In the genomic region with DNA sequence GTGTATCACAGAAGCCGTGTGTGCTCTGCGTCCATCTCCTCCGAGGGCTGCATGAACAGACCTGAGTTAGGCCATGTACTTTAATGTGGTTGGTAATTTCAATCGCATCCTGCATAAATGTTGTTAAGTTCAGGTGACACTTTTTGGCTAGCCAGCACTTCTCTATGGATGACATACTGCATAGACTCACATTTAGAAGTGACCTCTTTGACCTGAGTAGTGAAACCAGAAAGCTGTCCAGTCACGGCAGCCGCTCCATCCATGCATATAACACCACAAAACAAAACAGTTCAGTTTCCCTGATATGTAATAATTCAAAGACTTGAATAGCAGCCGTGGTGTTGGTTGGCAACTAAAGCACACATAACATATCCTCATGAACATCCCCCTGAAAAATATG, we compare ENCODE assay signal across 16 cellular contexts.
A peak's percentile ranks its signal among the peaks of the same experiment; 100 is the strongest.
DNase-seq lines count a peak whose midpoint lies in the region; ATAC-seq and TF ChIP-seq lines count a peak whose summit lies in the region.
"Had no signal": no experiment of that assay in that cellular context is flagged by ENCODE, and none has a peak within 500 bp of the region (broad histone marks: within the 10 kb centered on the region; RNA-seq: fewer than 3 reads in every experiment).

No MANE protein-coding gene starts in this region.

- no peaks in the 10 kb centered on the region for H3K9me3 ChIP-seq in cardiac muscle cell (ENCODE audit: low read depth)

- no peak for DNase-seq in T-helper 1 cell
- DNase-seq in cardiac muscle cell (ENCODE audit: low read depth in 1 of 2, low spot score in 1 of 2), result no peak
- no peak for DNase-seq in left cardiac atrium
- no peak for DNase-seq in activated naive CD4-positive, alpha-beta T cell treated with anti-CD3 and anti-CD28 coated beads, Interleukin-2, amount 50 U/mL, for 72 hours (ENCODE audit: low spot score in 2 of 2)
- DNase-seq: KG1; NCI-H1048; NCI-H146; NCI-H2227 treated with DMSO at 0.1 percent for 48 hours; NCI-H69; NK-92 treated with Interleukin-12 subunit alpha and Interleukin-12 subunit beta, amount 100 ng/mL, for 24 hours had no signal

- peak overlapping the region; percentile 31 for H3K27ac ChIP-seq in cardiac muscle cell
- H3K27ac ChIP-seq: 22Rv1, RWPE1 had no signal

- peaks cover 11% of the 10 kb centered on the region for H3K4me1 Mint-ChIP-seq in T-helper 1 cell treated with Interleukin-12 subunit alpha and Interleukin-12 subunit beta and Interleukin-4 antibody, amounts not matched to agents 30 μg/mL and 1 μg/mL, for 36 hours (ENCODE audit: low read depth)
- peaks cover 41% of the 10 kb centered on the region for H3K4me1 Mint-ChIP-seq in stimulated activated memory B cell treated with anti-CD40 and anti-IgM and Interleukin-4, amounts not matched to agents 10 μg/mL and 1 μg/mL and 100 μg/mL, for 72 hours

- peaks cover 3% of the 10 kb centered on the region for H3K36me3 ChIP-seq in cardiac muscle cell

- TF ChIP-seq CTCF in cardiac muscle cell (IDR thresholded peaks at IDR 0.05; ENCODE audit: low read depth, low read length), result no peak

- no peaks in the 10 kb centered on the region for H3K27me3 ChIP-seq in cardiac muscle cell

- no peaks in the 10 kb centered on the region for H3K4me1 ChIP-seq in cardiac muscle cell (ENCODE audit: low read depth)

- H3K4me3 Mint-ChIP-seq in T-helper 1 cell treated with Interleukin-12 subunit alpha and Interleukin-12 subunit beta and Interleukin-4 antibody, amounts not matched to agents 30 μg/mL and 1 μg/mL, for 36 hours, result no peak overlapping the region
- H3K4me3 Mint-ChIP-seq in stimulated activated memory B cell treated with anti-CD40 and anti-IgM and Interleukin-4, amounts not matched to agents 10 μg/mL and 1 μg/mL and 100 μg/mL, for 72 hours, result no peak overlapping the region

- H3K9me3 Mint-ChIP-seq in T-helper 1 cell treated with Interleukin-12 subunit alpha and Interleukin-12 subunit beta and Interleukin-4 antibody, amounts not matched to agents 30 μg/mL and 1 μg/mL, for 36 hours, result no peaks in the 10 kb centered on the region
- H3K9me3 Mint-ChIP-seq in activated naive CD4-positive, alpha-beta T cell treated with anti-CD3 and anti-CD28 coated beads, Interleukin-2, amount 50 U/mL, for 72 hours, result no peaks in the 10 kb centered on the region
- no peaks in the 10 kb centered on the region for H3K9me3 Mint-ChIP-seq in stimulated activated memory B cell treated with anti-CD40 and anti-IgM and Interleukin-4, amounts not matched to agents 10 μg/mL and 1 μg/mL and 100 μg/mL, for 72 hours

- ATAC-seq in left cardiac atrium (no peak), HG03571 (IDR thresholded peaks at IDR 0.05; ENCODE audit: unreplicated experiment) (no peak), HG02973 (IDR thresholded peaks at IDR 0.05; ENCODE audit: unreplicated experiment) (no peak)
- no peak for ATAC-seq in activated naive CD4-positive, alpha-beta T cell treated with anti-CD3 and anti-CD28 coated beads, Interleukin-2, amount 50 U/mL, for 72 hours
- ATAC-seq in stimulated activated memory B cell treated with anti-CD40 and anti-IgM and Interleukin-4, amounts not matched to agents 10 μg/mL and 1 μg/mL and 100 μg/mL, for 72 hours, result peak; percentile 20

- intact Hi-C loops in left cardiac atrium (cut with DNase I), result no loop called here

- H3K27me3 Mint-ChIP-seq in T-helper 1 cell treated with Interleukin-12 subunit alpha and Interleukin-12 subunit beta and Interleukin-4 antibody, amounts not matched to agents 30 μg/mL and 1 μg/mL, for 36 hours (ENCODE audit: low read depth), result no peaks in the 10 kb centered on the region
- H3K27me3 Mint-ChIP-seq in stimulated activated memory B cell treated with anti-CD40 and anti-IgM and Interleukin-4, amounts not matched to agents 10 μg/mL and 1 μg/mL and 100 μg/mL, for 72 hours, result no peaks in the 10 kb centered on the region

- H3K36me3 Mint-ChIP-seq in T-helper 1 cell treated with Interleukin-12 subunit alpha and Interleukin-12 subunit beta and Interleukin-4 antibody, amounts not matched to agents 30 μg/mL and 1 μg/mL, for 36 hours (ENCODE audit: low read depth), result peaks cover 66% of the 10 kb centered on the region
- peaks cover 6 to 35% of the 10 kb centered on the region in 2 donors for H3K36me3 Mint-ChIP-seq in activated naive CD4-positive, alpha-beta T cell treated with anti-CD3 and anti-CD28 coated beads, Interleukin-2, amount 50 U/mL, for 72 hours
- peaks cover 75% of the 10 kb centered on the region for H3K36me3 Mint-ChIP-seq in stimulated activated memory B cell treated with anti-CD40 and anti-IgM and Interleukin-4, amounts not matched to agents 10 μg/mL and 1 μg/mL and 100 μg/mL, for 72 hours

- H3K4me3 ChIP-seq in cardiac muscle cell, result no peak overlapping the region

- peak overlapping the region; percentile 19 for H3K27ac Mint-ChIP-seq in T-helper 1 cell treated with Interleukin-12 subunit alpha and Interleukin-12 subunit beta and Interleukin-4 antibody, amounts not matched to agents 30 μg/mL and 1 μg/mL, for 36 hours
- peak overlapping the region; percentile 33 to 65 for H3K27ac Mint-ChIP-seq in activated naive CD4-positive, alpha-beta T cell treated with anti-CD3 and anti-CD28 coated beads, Interleukin-2, amount 50 U/mL, for 72 hours
- H3K27ac Mint-ChIP-seq in stimulated activated memory B cell treated with anti-CD40 and anti-IgM and Interleukin-4, amounts not matched to agents 10 μg/mL and 1 μg/mL and 100 μg/mL, for 72 hours, result peak overlapping the region; percentile 57
